8 cellular contexts compared by ENCODE assay signal in the genomic region with DNA sequence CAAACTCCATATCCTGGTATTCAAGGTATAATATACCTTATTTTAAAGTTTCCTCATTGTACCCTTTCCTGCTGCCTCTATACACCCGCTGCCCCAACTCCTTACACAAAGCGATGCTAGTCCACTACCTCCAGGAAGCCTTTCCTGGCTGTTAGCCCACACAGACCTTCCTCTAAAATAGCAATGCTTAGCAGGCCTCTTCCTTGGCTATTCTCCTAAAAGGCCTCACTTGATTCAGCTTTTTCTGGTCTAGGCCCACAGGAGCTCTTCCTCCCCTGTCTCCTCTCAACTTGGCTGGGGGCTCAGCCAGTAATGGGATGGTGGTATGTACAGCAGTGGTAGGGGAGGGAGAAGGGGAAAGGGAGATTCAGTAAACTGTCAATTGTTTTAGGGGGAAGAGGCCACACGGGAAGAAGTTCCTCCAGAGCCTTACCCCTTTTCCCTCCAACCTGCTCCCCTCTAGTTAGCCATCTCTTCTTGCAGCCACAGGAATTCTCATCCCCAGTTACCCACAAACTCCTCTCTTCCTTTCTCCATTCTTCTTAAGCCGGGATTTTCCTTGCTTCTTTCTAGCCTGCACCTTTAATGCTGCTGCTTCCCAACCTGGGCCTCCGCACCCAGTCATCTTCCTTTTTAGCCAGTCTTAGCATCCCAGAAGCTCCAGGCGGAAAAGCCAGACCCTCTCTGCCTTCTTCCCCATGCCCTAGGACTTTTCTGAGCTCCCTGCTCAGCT. TPM values are rescaled to one million over a fixed set of nuclear protein-coding genes. Genes with fewer than 3 reads are reported as not detected.
DNase-seq lines count a peak whose midpoint lies in the region; ATAC-seq and TF ChIP-seq lines count a peak whose summit lies in the region.

No MANE protein-coding gene starts in this region.

- no peaks in the 10 kb centered on the region for H3K27me3 ChIP-seq in BLaER1
- no peaks in the 10 kb centered on the region for H3K27me3 ChIP-seq in duodenal mucosa (ENCODE audit: control insufficient read depth in 1 of 2, insufficient read depth in 2 of 2, low read length in 2 of 2)

- TF ChIP-seq CTCF in NB4 (IDR thresholded peaks at IDR 0.05; ENCODE audit: low read depth, low read length) (no peak), natural killer cell (IDR thresholded peaks at IDR 0.05) (no peak), GM20000 (IDR thresholded peaks at IDR 0.05; ENCODE audit: extremely low read depth, missing control alignments) (no peak)

- no peak for ATAC-seq in natural killer cell
- no peak for ATAC-seq in GM19035 (IDR thresholded peaks at IDR 0.05; ENCODE audit: unreplicated experiment)

- H3K4me1 Mint-ChIP-seq in natural killer cell: peaks cover 22 to 41% of the 10 kb centered on the region in 2 donors

- H3K9me3 ChIP-seq in BLaER1 (no peaks in the 10 kb centered on the region), duodenal mucosa (ENCODE audit: control insufficient read depth in 1 of 2, low read length in 2 of 2) (no peaks in the 10 kb centered on the region)

- H3K36me3 ChIP-seq in BLaER1: peaks cover 36% of the 10 kb centered on the region
- peaks cover 13 to 21% of the 10 kb centered on the region in 2 donors for H3K36me3 ChIP-seq in duodenal mucosa (ENCODE audit: control insufficient read depth in 1 of 2, insufficient read depth in 2 of 2, low read length in 2 of 2)

- no peaks in the 10 kb centered on the region for H3K27me3 Mint-ChIP-seq in natural killer cell (ENCODE audit: low read depth in 2 of 2)

- peak overlapping the region; percentile 100 for H3K9ac ChIP-seq in BLaER1
- peak overlapping the region; percentile 94 to 95 for H3K9ac ChIP-seq in duodenal mucosa (ENCODE audit: low read depth in 1 of 2, low read length in 2 of 2)

- intact Hi-C loops in natural killer cell (cut with micrococcal nuclease): no loop called here

- H3K27ac ChIP-seq in BLaER1: peak overlapping the region; percentile 99
- H3K27ac ChIP-seq in duodenal mucosa (ENCODE audit: low read depth, low read length): peak overlapping the region; percentile 94

- H3K4me1 ChIP-seq in BLaER1: peaks cover 31% of the 10 kb centered on the region
- peaks cover 18% of the 10 kb centered on the region in 2 donors for H3K4me1 ChIP-seq in duodenal mucosa (ENCODE audit: control insufficient read depth in 1 of 2, insufficient read depth in 2 of 2, low read length in 2 of 2)

- peak overlapping the region; percentile 96 to 99 for H3K27ac Mint-ChIP-seq in natural killer cell

- TF ChIP-seq POLR2A in NB4 (IDR thresholded peaks at IDR 0.05; ENCODE audit: extremely low read depth, insufficient read length): no peak

- H3K4me3 ChIP-seq in BLaER1: peak overlapping the region; percentile 96
- peak overlapping the region; percentile 98 for H3K4me3 ChIP-seq in NB4 (ENCODE audit: low read depth, low read length)
- H3K4me3 ChIP-seq in duodenal mucosa (ENCODE audit: low read depth in 1 of 2, low read length in 2 of 2): peak overlapping the region; percentile 93

- peaks cover 68% of the 10 kb centered on the region for H4K20me1 ChIP-seq in BLaER1

- H3K4me3 Mint-ChIP-seq in natural killer cell: peak overlapping the region; percentile 98

- H3K4me2 ChIP-seq in BLaER1: peak overlapping the region; percentile 94

- DNase-seq in NB4 (ENCODE audit: low read depth) (peak; percentile 25), natural killer cell (no peak), GM20000 (ENCODE audit: low spot score) (no peak), amniotic stem cell (lab: John Stamatoyannopoulos, UW) (no peak), NCI-H1092 (lab: John Stamatoyannopoulos, UW) (no peak)

- no peaks in the 10 kb centered on the region for H3K9me3 Mint-ChIP-seq in natural killer cell

- H3K36me3 Mint-ChIP-seq in natural killer cell: peaks cover 9% of the 10 kb centered on the region

RNA-seq across cellular contexts. Expression of a gene that starts 2.6 kb away (rescaled TPM):
- 10 to 100 TPM; 35.0 to 43.9 (median 35.8) TPM for total RNA-seq in natural killer cell

RNA-seq across cellular contexts. Expression of a gene that starts 2.7 kb away (rescaled TPM):
- 100 to 1,000 TPM in 2 of 3 donors, 10 to 100 TPM in 1; 91.1 to 120 (median 107) TPM for total RNA-seq in natural killer cell

RNA-seq across cellular contexts. Expression of a gene that starts 39.8 kb away (rescaled TPM):
- 10 to 100 TPM; 25.9 to 41.0 (median 36.3) TPM for total RNA-seq in natural killer cell

RNA-seq across cellular contexts. Expression of a gene that starts 53.3 kb away (rescaled TPM):
- total RNA-seq in natural killer cell: 1 to 10 TPM; 1.8 to 2.3 (median 1.8) TPM
